Comparison of ENCODE assay signal across 17 cellular contexts in the genomic region with DNA sequence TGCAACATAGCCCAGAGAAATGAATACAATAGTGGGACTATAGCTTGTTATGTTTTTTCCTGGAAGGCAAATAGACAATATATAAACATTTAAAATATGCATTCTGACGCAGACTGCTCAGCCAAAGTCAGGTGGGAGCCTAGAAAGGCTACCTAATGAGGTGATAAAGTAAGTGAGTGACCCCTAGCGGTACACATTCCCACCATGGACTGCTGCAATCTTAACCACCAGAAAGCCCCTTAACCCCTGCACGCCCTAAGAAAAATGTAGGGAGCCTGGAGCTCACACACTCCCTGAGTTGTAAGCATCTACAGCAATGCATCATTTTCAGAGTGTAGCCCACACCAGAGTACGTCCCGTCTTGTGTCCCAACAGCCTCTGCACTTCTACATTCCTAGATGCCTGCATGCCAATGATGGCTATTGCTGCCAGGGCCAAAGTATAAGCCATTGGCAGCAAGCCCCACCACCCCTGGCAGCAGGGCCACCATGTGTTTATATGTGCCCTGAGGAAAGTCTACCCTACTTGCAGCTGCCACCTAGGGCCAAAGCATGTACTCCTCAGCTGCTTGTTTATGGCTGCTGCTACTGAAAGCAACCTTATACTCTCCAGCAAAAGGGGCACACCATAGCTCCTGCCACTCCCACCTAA.
A peak's percentile ranks its signal among the peaks of the same experiment; 100 is the strongest.
DNase-seq lines count a peak whose midpoint lies in the region; ATAC-seq and TF ChIP-seq lines count a peak whose summit lies in the region.
"Had no signal": no experiment of that assay in that cellular context is flagged by ENCODE, and none has a peak within 500 bp of the region (broad histone marks: within the 10 kb centered on the region; RNA-seq: fewer than 3 reads in every experiment).

No MANE protein-coding gene starts in this region.

- DNase-seq in Caco-2 (peak; percentile 47 to 55), HuH-7 (ENCODE audit: low spot score) (peak; percentile 15), WTC11 (ENCODE audit: low spot score) (peak; percentile 37), kidney tubule cell (ENCODE audit: low spot score) (peak; percentile 29), SKM-1 (lab: John Stamatoyannopoulos, UW; ENCODE audit: unreplicated experiment) (no peak), NCI-H748 treated with DMSO at 0.1 percent for 48 hours (lab: John Stamatoyannopoulos, UW) (no peak), substantia nigra (lab: John Stamatoyannopoulos, UW) (no peak)
- DNase-seq in stimulated activated naive CD4-positive, alpha-beta T cell (lab: John Stamatoyannopoulos, UW) = no peak
- DNase-seq: activated CD4-positive, CD25-positive, alpha-beta regulatory T cell treated with anti-CD3 and anti-CD28 coated beads, Interleukin-2, amount 50 U/mL, for 72 hours; activated naive CD4-positive, alpha-beta T cell; Kasumi-1; NCI-H2029; NCI-H524 treated with DMSO at 0.1 percent for 48 hours; ovary; T-helper 2 cell had no signal

- TF ChIP-seq CTCF in Caco-2 (IDR thresholded peaks at IDR 0.05; ENCODE audit: insufficient read depth in 1 of 2, low read depth in 1 of 2, low read length in 1 of 2, severe bottlenecking in 1 of 2, unreplicated experiment in 1 of 2) (peak; percentile 59 to 67), WTC11 (IDR thresholded peaks at IDR 0.05) (no peak)

- H3K4me3 ChIP-seq in Caco-2 (ENCODE audit: low read depth, low read length) = no peak overlapping the region
- H3K4me3 ChIP-seq: ovary, vagina had no signal

- ATAC-seq in WTC11 = peak; percentile 92

- H3K4me3 Mint-ChIP-seq in Caco-2 (ENCODE audit: unreplicated experiment) = no peak overlapping the region
- H3K4me3 Mint-ChIP-seq in WTC11 = no peak overlapping the region
- H3K4me3 Mint-ChIP-seq: stimulated activated naive CD8-positive, alpha-beta T cell treated with anti-CD3 and anti-CD28 coated beads, Interleukin-15, Interleukin-2, amounts not matched to agents 100 ng/mL and 50 ng/mL, for 24 hours had no signal

- intact Hi-C loops in Caco-2 (cut with micrococcal nuclease; ENCODE audit: unreplicated experiment) = loop anchor here (1.0 to 5.0 kb wide), 6 partner anchors 26 to 940 kb away; no protein-coding TSS in a partner anchor

- H3K27ac ChIP-seq in substantia nigra (ENCODE audit: low read depth, low read length, poor library complexity, severe bottlenecking) = no peak overlapping the region
- H3K27ac ChIP-seq: ovary, vagina had no signal

- H3K27me3 Mint-ChIP-seq in Caco-2 (ENCODE audit: insufficient read depth, unreplicated experiment) (no peaks in the 10 kb centered on the region), WTC11 (ENCODE audit: low read depth) (peaks cover under 1% of the 10 kb centered on the region; the same call in 1 of the 2 replicates)
- H3K27me3 Mint-ChIP-seq: stimulated activated naive CD8-positive, alpha-beta T cell treated with anti-CD3 and anti-CD28 coated beads, Interleukin-15, Interleukin-2, amounts not matched to agents 100 ng/mL and 50 ng/mL, for 24 hours had no signal

- POLR2A ChIA-PET in Caco-2 (lab: Charles Lee) = no interaction called here
- POLR2A ChIA-PET in WTC11 (lab: Charles Lee) = no interaction called here

- no peaks in the 10 kb centered on the region for H3K4me1 Mint-ChIP-seq in Caco-2 (ENCODE audit: low read depth, unreplicated experiment)
- H3K4me1 Mint-ChIP-seq in WTC11 = peaks cover 4% of the 10 kb centered on the region

- no peaks in the 10 kb centered on the region for H3K4me1 ChIP-seq in Caco-2
- H3K4me1 ChIP-seq: vagina had no signal

- H3K36me3 ChIP-seq in Caco-2 (ENCODE audit: control insufficient read depth, insufficient read depth, low read length) = no peaks in the 10 kb centered on the region
- H3K36me3 ChIP-seq: ovary, vagina had no signal

- H3K9me3 Mint-ChIP-seq in Caco-2 (ENCODE audit: unreplicated experiment) (peaks cover 9% of the 10 kb centered on the region), WTC11 (peaks cover 61% of the 10 kb centered on the region)

- BruUV-seq in Caco-2 (replicated peaks; lab: Mats Ljungman, UMichigan) = no TSS peak

- H3K27ac Mint-ChIP-seq in Caco-2 (ENCODE audit: unreplicated experiment) (no peak overlapping the region), WTC11 (no peak overlapping the region)
- H3K27ac Mint-ChIP-seq: stimulated activated naive CD8-positive, alpha-beta T cell treated with anti-CD3 and anti-CD28 coated beads, Interleukin-15, Interleukin-2, amounts not matched to agents 100 ng/mL and 50 ng/mL, for 24 hours had no signal

- H3K36me3 Mint-ChIP-seq in Caco-2 (ENCODE audit: insufficient read depth, unreplicated experiment) = no peaks in the 10 kb centered on the region
- H3K36me3 Mint-ChIP-seq in WTC11 = peaks cover 38% of the 10 kb centered on the region

- no peaks in the 10 kb centered on the region; the same call in 1 of the 2 replicates for H3K9me3 ChIP-seq in Caco-2
- H3K9me3 ChIP-seq: ovary, vagina had no signal

- no peaks in the 10 kb centered on the region for H3K27me3 ChIP-seq in Caco-2 (replicated peaks; ENCODE audit: control insufficient read depth, insufficient read depth, low read length)
- H3K27me3 ChIP-seq: ovary, vagina had no signal

- CTCF ChIA-PET in Caco-2 (lab: Charles Lee) (no interaction called here), WTC11 (lab: Charles Lee) (interaction anchor here (1.5 kb wide), 1 partner anchor 434 kb away, joined by 4 read pairs; no protein-coding TSS in a partner anchor)

TF ChIP-seq in WTC11, 78 proteins besides CTCF, POLR2A, EP300 and RAD21 (continues in another document):
- TF ChIP-seq, protein P1, sequence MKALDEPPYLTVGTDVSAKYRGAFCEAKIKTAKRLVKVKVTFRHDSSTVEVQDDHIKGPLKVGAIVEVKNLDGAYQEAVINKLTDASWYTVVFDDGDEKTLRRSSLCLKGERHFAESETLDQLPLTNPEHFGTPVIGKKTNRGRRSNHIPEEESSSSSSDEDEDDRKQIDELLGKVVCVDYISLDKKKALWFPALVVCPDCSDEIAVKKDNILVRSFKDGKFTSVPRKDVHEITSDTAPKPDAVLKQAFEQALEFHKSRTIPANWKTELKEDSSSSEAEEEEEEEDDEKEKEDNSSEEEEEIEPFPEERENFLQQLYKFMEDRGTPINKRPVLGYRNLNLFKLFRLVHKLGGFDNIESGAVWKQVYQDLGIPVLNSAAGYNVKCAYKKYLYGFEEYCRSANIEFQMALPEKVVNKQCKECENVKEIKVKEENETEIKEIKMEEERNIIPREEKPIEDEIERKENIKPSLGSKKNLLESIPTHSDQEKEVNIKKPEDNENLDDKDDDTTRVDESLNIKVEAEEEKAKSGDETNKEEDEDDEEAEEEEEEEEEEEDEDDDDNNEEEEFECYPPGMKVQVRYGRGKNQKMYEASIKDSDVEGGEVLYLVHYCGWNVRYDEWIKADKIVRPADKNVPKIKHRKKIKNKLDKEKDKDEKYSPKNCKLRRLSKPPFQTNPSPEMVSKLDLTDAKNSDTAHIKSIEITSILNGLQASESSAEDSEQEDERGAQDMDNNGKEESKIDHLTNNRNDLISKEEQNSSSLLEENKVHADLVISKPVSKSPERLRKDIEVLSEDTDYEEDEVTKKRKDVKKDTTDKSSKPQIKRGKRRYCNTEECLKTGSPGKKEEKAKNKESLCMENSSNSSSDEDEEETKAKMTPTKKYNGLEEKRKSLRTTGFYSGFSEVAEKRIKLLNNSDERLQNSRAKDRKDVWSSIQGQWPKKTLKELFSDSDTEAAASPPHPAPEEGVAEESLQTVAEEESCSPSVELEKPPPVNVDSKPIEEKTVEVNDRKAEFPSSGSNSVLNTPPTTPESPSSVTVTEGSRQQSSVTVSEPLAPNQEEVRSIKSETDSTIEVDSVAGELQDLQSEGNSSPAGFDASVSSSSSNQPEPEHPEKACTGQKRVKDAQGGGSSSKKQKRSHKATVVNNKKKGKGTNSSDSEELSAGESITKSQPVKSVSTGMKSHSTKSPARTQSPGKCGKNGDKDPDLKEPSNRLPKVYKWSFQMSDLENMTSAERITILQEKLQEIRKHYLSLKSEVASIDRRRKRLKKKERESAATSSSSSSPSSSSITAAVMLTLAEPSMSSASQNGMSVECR (CRISPR knock-in tag; IDR thresholded peaks at IDR 0.05; ENCODE audit: borderline replicate concordance) = no peak
- TF ChIP-seq, protein P2, sequence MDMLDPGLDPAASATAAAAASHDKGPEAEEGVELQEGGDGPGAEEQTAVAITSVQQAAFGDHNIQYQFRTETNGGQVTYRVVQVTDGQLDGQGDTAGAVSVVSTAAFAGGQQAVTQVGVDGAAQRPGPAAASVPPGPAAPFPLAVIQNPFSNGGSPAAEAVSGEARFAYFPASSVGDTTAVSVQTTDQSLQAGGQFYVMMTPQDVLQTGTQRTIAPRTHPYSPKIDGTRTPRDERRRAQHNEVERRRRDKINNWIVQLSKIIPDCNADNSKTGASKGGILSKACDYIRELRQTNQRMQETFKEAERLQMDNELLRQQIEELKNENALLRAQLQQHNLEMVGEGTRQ (CRISPR knock-in tag; IDR thresholded peaks at IDR 0.05) = no peak
- TF ChIP-seq, protein P3, sequence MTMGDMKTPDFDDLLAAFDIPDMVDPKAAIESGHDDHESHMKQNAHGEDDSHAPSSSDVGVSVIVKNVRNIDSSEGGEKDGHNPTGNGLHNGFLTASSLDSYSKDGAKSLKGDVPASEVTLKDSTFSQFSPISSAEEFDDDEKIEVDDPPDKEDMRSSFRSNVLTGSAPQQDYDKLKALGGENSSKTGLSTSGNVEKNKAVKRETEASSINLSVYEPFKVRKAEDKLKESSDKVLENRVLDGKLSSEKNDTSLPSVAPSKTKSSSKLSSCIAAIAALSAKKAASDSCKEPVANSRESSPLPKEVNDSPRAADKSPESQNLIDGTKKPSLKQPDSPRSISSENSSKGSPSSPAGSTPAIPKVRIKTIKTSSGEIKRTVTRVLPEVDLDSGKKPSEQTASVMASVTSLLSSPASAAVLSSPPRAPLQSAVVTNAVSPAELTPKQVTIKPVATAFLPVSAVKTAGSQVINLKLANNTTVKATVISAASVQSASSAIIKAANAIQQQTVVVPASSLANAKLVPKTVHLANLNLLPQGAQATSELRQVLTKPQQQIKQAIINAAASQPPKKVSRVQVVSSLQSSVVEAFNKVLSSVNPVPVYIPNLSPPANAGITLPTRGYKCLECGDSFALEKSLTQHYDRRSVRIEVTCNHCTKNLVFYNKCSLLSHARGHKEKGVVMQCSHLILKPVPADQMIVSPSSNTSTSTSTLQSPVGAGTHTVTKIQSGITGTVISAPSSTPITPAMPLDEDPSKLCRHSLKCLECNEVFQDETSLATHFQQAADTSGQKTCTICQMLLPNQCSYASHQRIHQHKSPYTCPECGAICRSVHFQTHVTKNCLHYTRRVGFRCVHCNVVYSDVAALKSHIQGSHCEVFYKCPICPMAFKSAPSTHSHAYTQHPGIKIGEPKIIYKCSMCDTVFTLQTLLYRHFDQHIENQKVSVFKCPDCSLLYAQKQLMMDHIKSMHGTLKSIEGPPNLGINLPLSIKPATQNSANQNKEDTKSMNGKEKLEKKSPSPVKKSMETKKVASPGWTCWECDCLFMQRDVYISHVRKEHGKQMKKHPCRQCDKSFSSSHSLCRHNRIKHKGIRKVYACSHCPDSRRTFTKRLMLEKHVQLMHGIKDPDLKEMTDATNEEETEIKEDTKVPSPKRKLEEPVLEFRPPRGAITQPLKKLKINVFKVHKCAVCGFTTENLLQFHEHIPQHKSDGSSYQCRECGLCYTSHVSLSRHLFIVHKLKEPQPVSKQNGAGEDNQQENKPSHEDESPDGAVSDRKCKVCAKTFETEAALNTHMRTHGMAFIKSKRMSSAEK (CRISPR knock-in tag; IDR thresholded peaks at IDR 0.05; ENCODE audit: borderline replicate concordance) = no peak

Comparison
In these comparisons a context has a peak if more than half of its experiments do, and no peak if none do; other contexts are left out.
1. DNase-seq: peak in Caco-2 (2 of 2), HuH-7 (single experiment), WTC11 (single experiment) and kidney tubule cell (single experiment); none in SKM-1 (single experiment), stimulated activated naive CD4-positive, alpha-beta T cell (0 of 6), NCI-H748 treated with DMSO at 0.1 percent for 48 hours (single experiment) and substantia nigra (0 of 49).